ENCODE assay signal across 1 cellular context in genomic region chr22:37633693-37634504, GRCh38.
TF ChIP-seq lines count a peak whose summit lies in the region.

No MANE protein-coding gene starts in this region.

TF ChIP-seq in HepG2, 621 proteins besides CTCF, POLR2A, EP300 and RAD21 (continued from another document and continues in another):
- TF ChIP-seq SPEN (CRISPR knock-in tag; IDR thresholded peaks at IDR 0.05; ENCODE audit: low read depth) (peak; percentile 74), ZGPAT (CRISPR knock-in tag; IDR thresholded peaks at IDR 0.05) (peak; percentile 50), CEBPG (CRISPR knock-in tag; IDR thresholded peaks at IDR 0.05) (no peak), ZNF432 (CRISPR knock-in tag; IDR thresholded peaks at IDR 0.05; ENCODE audit: borderline replicate concordance) (no peak), PAF1 (CRISPR knock-in tag; IDR thresholded peaks at IDR 0.05) (peak; percentile 52; the same call in 1 of the 2 replicates), ZNF703 (CRISPR knock-in tag; IDR thresholded peaks at IDR 0.05; ENCODE audit: borderline replicate concordance) (no peak), ZNF589 (CRISPR knock-in tag; conservative IDR thresholded peaks at IDR 0.05) (0 out of 2 replicates have a peak, but pooled peaks have one; percentile 46), STAT5B (CRISPR knock-in tag; IDR thresholded peaks at IDR 0.05) (no peak), ZNF414 (CRISPR knock-in tag; IDR thresholded peaks at IDR 0.05) (peak; percentile 43), ZNF609 (CRISPR knock-in tag; IDR thresholded peaks at IDR 0.05; ENCODE audit: borderline replicate concordance) (peak; percentile 75), RBFOX2 (IDR thresholded peaks at IDR 0.05; ENCODE audit: low read depth, low read length) (peak; percentile 90), IRF2 (CRISPR knock-in tag; IDR thresholded peaks at IDR 0.05) (no peak; the same call in 1 of the 2 replicates), KAT8 (CRISPR knock-in tag; IDR thresholded peaks at IDR 0.05) (0 out of 2 replicates have a peak, but pooled peaks have one; percentile 26), HNRNPH1 (optimal IDR thresholded peaks at IDR 0.05; ENCODE audit: low read depth, low read length) (no peak), MXD1 (CRISPR knock-in tag; IDR thresholded peaks at IDR 0.05) (peak; percentile 57; the same call in 1 of the 2 replicates), IRF1 (CRISPR knock-in tag; IDR thresholded peaks at IDR 0.05; ENCODE audit: low read depth) (no peak), KMT2A (CRISPR knock-in tag; IDR thresholded peaks at IDR 0.05) (no peak; the same call in 1 of the 2 replicates), ZUFSP (CRISPR knock-in tag; IDR thresholded peaks at IDR 0.05; ENCODE audit: borderline replicate concordance) (no peak), ZNF292 (CRISPR knock-in tag; IDR thresholded peaks at IDR 0.05; ENCODE audit: borderline replicate concordance, low read depth) (peak; percentile 71), NR2F2 (IDR thresholded peaks at IDR 0.05; ENCODE audit: borderline replicate concordance, low read depth) (peak; percentile 24; the same call in 1 of the 2 replicates), KDM2A (CRISPR knock-in tag; IDR thresholded peaks at IDR 0.05; ENCODE audit: borderline replicate concordance, low read depth) (peak; percentile 81), ZFP91 (CRISPR knock-in tag; IDR thresholded peaks at IDR 0.05; ENCODE audit: borderline replicate concordance) (peak; percentile 74; the same call in 1 of the 2 replicates), KDM5A (IDR thresholded peaks at IDR 0.05; ENCODE audit: borderline replicate concordance, low read length) (no peak), ZNF557 (CRISPR knock-in tag; IDR thresholded peaks at IDR 0.05) (no peak), SKIL (CRISPR knock-in tag; IDR thresholded peaks at IDR 0.05; ENCODE audit: borderline replicate concordance) (peak; percentile 56), HOMEZ (CRISPR knock-in tag; IDR thresholded peaks at IDR 0.05; ENCODE audit: low read depth) (no peak), GATAD2A (CRISPR knock-in tag; IDR thresholded peaks at IDR 0.05) (peak; percentile 14; the same call in 1 of the 2 replicates), ZNF234 (CRISPR knock-in tag; conservative IDR thresholded peaks at IDR 0.05) (no peak), MXD3 (CRISPR knock-in tag; IDR thresholded peaks at IDR 0.05) (0 out of 2 replicates have a peak, but pooled peaks have one; percentile 31), ZNF569 (CRISPR knock-in tag; IDR thresholded peaks at IDR 0.05; ENCODE audit: borderline replicate concordance) (0 out of 2 replicates have a peak, but pooled peaks have one; percentile 46), CENPX (CRISPR knock-in tag; IDR thresholded peaks at IDR 0.05) (no peak), POGK (CRISPR knock-in tag; conservative IDR thresholded peaks at IDR 0.05) (no peak), CHD2 (IDR thresholded peaks at IDR 0.05; ENCODE audit: low read depth, low read length) (no peak), ZNF776 (CRISPR knock-in tag; IDR thresholded peaks at IDR 0.05) (0 out of 2 replicates have a peak, but pooled peaks have one; percentile 35), SMAD9 (CRISPR knock-in tag; IDR thresholded peaks at IDR 0.05) (no peak), TRIM22 (IDR thresholded peaks at IDR 0.05) (no peak), SP1 (IDR thresholded peaks at IDR 0.05) (no peak), SP1 (CRISPR knock-in tag; IDR thresholded peaks at IDR 0.05) (peak; percentile 79), TP53 (CRISPR knock-in tag; conservative IDR thresholded peaks at IDR 0.05) (no peak)
